In the genomic region with DNA sequence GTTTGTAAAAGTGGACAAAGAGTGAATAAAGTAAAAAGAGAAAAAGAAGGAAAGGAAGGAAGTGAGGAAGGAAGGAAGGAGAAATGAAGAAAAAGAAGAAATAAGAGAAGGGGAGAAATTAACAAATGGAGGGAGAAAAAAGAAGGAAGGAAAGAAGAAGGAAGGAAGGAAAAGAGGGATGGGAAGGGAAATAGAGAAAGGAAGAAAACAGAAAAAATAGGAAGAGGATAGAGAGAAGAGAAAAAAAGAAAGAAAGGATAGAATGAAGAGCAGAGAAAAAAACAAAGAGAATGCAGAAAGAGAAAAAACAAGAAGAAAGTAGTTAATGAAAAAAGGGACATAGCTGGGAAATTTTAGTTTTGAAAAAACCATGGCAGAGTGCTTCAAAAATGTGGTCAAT, we compare ENCODE assay signal across 40 cellular contexts.
"Had no signal": no experiment of that assay in that cellular context is flagged by ENCODE, and none has a peak within 500 bp of the region (broad histone marks: within the 10 kb centered on the region; RNA-seq: fewer than 3 reads in every experiment).

No MANE protein-coding gene starts in this region.

- H3K27me3 Mint-ChIP-seq: activated naive CD4-positive, alpha-beta T cell treated with anti-CD3 and anti-CD28 coated beads, Interleukin-2, amount 10 ng/mL, durations not matched to agents 7 days and 5 days; activated naive CD4-positive, alpha-beta T cell treated with anti-CD3 and anti-CD28 coated beads, Interleukin-2, amount 50 U/mL, for 24 hours; activated naive CD8-positive, alpha-beta T cell; activated naive CD8-positive, alpha-beta T cell treated with anti-CD3 and anti-CD28 coated beads for 36 hours; activated naive CD8-positive, alpha-beta T cell treated with anti-CD3 and anti-CD28 coated beads, Interleukin-2, amount 10 ng/mL, durations not matched to agents 7 days and 5 days; activated naive CD8-positive, alpha-beta T cell treated with anti-CD3 and anti-CD28 coated beads, Interleukin-2, amount 50 U/mL, for 24 hours; activated T-cell treated with anti-CD3 and anti-CD28 coated beads, Interleukin-2, amount 50 U/mL, for 24 hours; activated T-helper 17 cell treated with anti-CD3 and anti-CD28 coated beads, Interleukin-2, amount 50 U/mL, for 72 hours; brain; central memory CD8-positive, alpha-beta T cell had no signal

- H3K36me3 Mint-ChIP-seq: activated naive CD4-positive, alpha-beta T cell treated with anti-CD3 and anti-CD28 coated beads, Interleukin-2, amount 10 ng/mL, durations not matched to agents 7 days and 5 days; activated naive CD4-positive, alpha-beta T cell treated with anti-CD3 and anti-CD28 coated beads, Interleukin-2, amount 50 U/mL, for 24 hours; activated naive CD8-positive, alpha-beta T cell; activated naive CD8-positive, alpha-beta T cell treated with anti-CD3 and anti-CD28 coated beads for 36 hours; activated naive CD8-positive, alpha-beta T cell treated with anti-CD3 and anti-CD28 coated beads, Interleukin-2, amount 10 ng/mL, durations not matched to agents 7 days and 5 days; brain had no signal

- H3K9me3 Mint-ChIP-seq: brain had no signal

- H3K9me3 ChIP-seq: ascending aorta, body of pancreas, breast epithelium had no signal

- H3K4me1 Mint-ChIP-seq: activated naive CD4-positive, alpha-beta T cell treated with anti-CD3 and anti-CD28 coated beads, Interleukin-2, amount 10 ng/mL, durations not matched to agents 7 days and 5 days; activated naive CD4-positive, alpha-beta T cell treated with anti-CD3 and anti-CD28 coated beads, Interleukin-2, amount 50 U/mL, for 24 hours; activated naive CD8-positive, alpha-beta T cell treated with anti-CD3 and anti-CD28 coated beads for 36 hours; activated naive CD8-positive, alpha-beta T cell treated with anti-CD3 and anti-CD28 coated beads, Interleukin-2, amount 10 ng/mL, durations not matched to agents 7 days and 5 days; activated naive CD8-positive, alpha-beta T cell treated with anti-CD3 and anti-CD28 coated beads, Interleukin-2, amount 50 U/mL, for 24 hours; activated T-helper 17 cell treated with anti-CD3 and anti-CD28 coated beads, Interleukin-2, amount 50 U/mL, for 72 hours; brain; central memory CD8-positive, alpha-beta T cell had no signal

- ATAC-seq: activated naive CD4-positive, alpha-beta T cell treated with anti-CD3 and anti-CD28 coated beads, Interleukin-2, amount 50 U/mL, for 72 hours; activated naive CD8-positive, alpha-beta T cell treated with anti-CD3 and anti-CD28 coated beads, Interleukin-2, amount 50 U/mL, for 24 hours; activated T-cell treated with anti-CD3 and anti-CD28 coated beads, Interleukin-2, amount 50 U/mL, for 4 hours; activated T-cell treated with anti-CD3 and anti-CD28 coated beads, Interleukin-2, amount 50 U/mL, for 72 hours; activated T-helper 17 cell treated with anti-CD3 and anti-CD28 coated beads, Interleukin-2, amount 50 U/mL, for 72 hours; body of pancreas had no signal

- DNase-seq: activated effector memory CD4-positive, alpha-beta T cell treated with anti-CD3 and anti-CD28 coated beads, Interleukin-2, amount 50 U/mL, for 16 hours; activated effector memory CD4-positive, alpha-beta T cell treated with Interleukin-2 at 50 U/mL for 16 hours; activated gamma-delta T cell; activated gamma-delta T cell treated with Interleukin-2 at 50 U/mL for 16 hours; activated naive CD4-positive, alpha-beta T cell; activated naive CD4-positive, alpha-beta T cell treated with anti-CD3 and anti-CD28 coated beads for 36 hours; activated naive CD4-positive, alpha-beta T cell treated with anti-CD3 and anti-CD28 coated beads, Interleukin-2, amount 10 ng/mL, durations not matched to agents 7 days and 5 days; activated naive CD4-positive, alpha-beta T cell treated with anti-CD3 and anti-CD28 coated beads, Interleukin-2, amount 50 U/mL, for 16 hours; activated naive CD4-positive, alpha-beta T cell treated with Interleukin-2 at 50 U/mL for 16 hours; activated naive CD8-positive, alpha-beta T cell treated with anti-CD3 and anti-CD28 coated beads for 36 hours; activated naive CD8-positive, alpha-beta T cell treated with anti-CD3 and anti-CD28 coated beads, Interleukin-2, amount 10 ng/mL, durations not matched to agents 7 days and 5 days; activated naive CD8-positive, alpha-beta T cell treated with anti-CD3 and anti-CD28 coated beads, Interleukin-2, amount 50 U/mL, for 24 hours; activated T-cell treated with anti-CD3 and anti-CD28 coated beads, Interleukin-2, amount 50 U/mL, for 1 hour; activated T-cell treated with anti-CD3 and anti-CD28 coated beads, Interleukin-2, amount 50 U/mL, for 24 hours; activated T-cell treated with anti-CD3 and anti-CD28 coated beads, Interleukin-2, amount 50 U/mL, for 4 hours; activated T-cell treated with anti-CD3 and anti-CD28 coated beads, Interleukin-2, amount 50 U/mL, for 48 hours; activated T-cell treated with anti-CD3 and anti-CD28 coated beads, Interleukin-2, amount 50 U/mL, for 72 hours; adrenal gland; amniotic stem cell; amygdala; anterior cingulate cortex; aorta; body of pancreas; brain microvascular endothelial cell; caudate nucleus; central memory CD4-positive, alpha-beta T cell; cerebellar nuclear complex had no signal

- H3K27ac ChIP-seq: adrenal gland, ascending aorta, body of pancreas, brain microvascular endothelial cell, breast epithelium, cardiac muscle cell had no signal

- H3K4me1 ChIP-seq: adrenal gland, ascending aorta, body of pancreas, breast epithelium had no signal

- FAIRE-seq: astrocyte, bronchial epithelial cell had no signal

- H3K4me3 ChIP-seq: adrenal gland, ascending aorta, body of pancreas, breast epithelium, cardiac muscle cell had no signal

- H3K27ac Mint-ChIP-seq: activated naive CD4-positive, alpha-beta T cell treated with anti-CD3 and anti-CD28 coated beads for 36 hours; activated naive CD4-positive, alpha-beta T cell treated with anti-CD3 and anti-CD28 coated beads, Interleukin-2, amount 10 ng/mL, durations not matched to agents 7 days and 5 days; activated naive CD4-positive, alpha-beta T cell treated with anti-CD3 and anti-CD28 coated beads, Interleukin-2, amount 50 U/mL, for 24 hours; activated naive CD4-positive, alpha-beta T cell treated with anti-CD3 and anti-CD28 coated beads, Interleukin-2, amount 50 U/mL, for 72 hours; activated naive CD8-positive, alpha-beta T cell; activated naive CD8-positive, alpha-beta T cell treated with anti-CD3 and anti-CD28 coated beads for 36 hours; activated naive CD8-positive, alpha-beta T cell treated with anti-CD3 and anti-CD28 coated beads, Interleukin-2, amount 10 ng/mL, durations not matched to agents 7 days and 5 days; activated naive CD8-positive, alpha-beta T cell treated with anti-CD3 and anti-CD28 coated beads, Interleukin-2, amount 50 U/mL, for 24 hours; activated T-cell treated with anti-CD3 and anti-CD28 coated beads, Interleukin-2, amount 50 U/mL, for 24 hours; activated T-cell treated with anti-CD3 and anti-CD28 coated beads, Interleukin-2, amount 50 U/mL, for 72 hours; activated T-helper 1 cell treated with anti-CD3 and anti-CD28 coated beads, Interleukin-12 subunit alpha, Interleukin-12 subunit beta, Interleukin-2, Interleukin-4 antibody, amounts not matched to agents 30 ng/mL and 10 ng/mL and 1 ng/mL, durations not matched to agents 14 hours and 24 hours and 36 hours; activated T-helper 17 cell treated with anti-CD3 and anti-CD28 coated beads, Interleukin-2, amount 50 U/mL, for 72 hours; activated T-helper 2 cell treated with anti-CD3 and anti-CD28 coated beads, Interferon-gamma antibody, Interleukin-2, Interleukin-4, amounts not matched to agents 10 μg/mL and 5 μg/mL and 100 μg/mL, durations not matched to agents 14 hours and 24 hours and 36 hours; brain had no signal

- H3K36me3 ChIP-seq: adrenal gland, ascending aorta, brain microvascular endothelial cell, breast epithelium, cardiac muscle cell had no signal

- H3K4me3 Mint-ChIP-seq: activated naive CD4-positive, alpha-beta T cell treated with anti-CD3 and anti-CD28 coated beads for 36 hours; activated naive CD4-positive, alpha-beta T cell treated with anti-CD3 and anti-CD28 coated beads, Interleukin-2, amount 10 ng/mL, durations not matched to agents 7 days and 5 days; activated naive CD4-positive, alpha-beta T cell treated with anti-CD3 and anti-CD28 coated beads, Interleukin-2, amount 50 U/mL, for 24 hours; activated naive CD8-positive, alpha-beta T cell; activated naive CD8-positive, alpha-beta T cell treated with anti-CD3 and anti-CD28 coated beads for 36 hours; activated naive CD8-positive, alpha-beta T cell treated with anti-CD3 and anti-CD28 coated beads, Interleukin-2, amount 10 ng/mL, durations not matched to agents 7 days and 5 days; activated naive CD8-positive, alpha-beta T cell treated with anti-CD3 and anti-CD28 coated beads, Interleukin-2, amount 50 U/mL, for 24 hours; activated T-cell treated with anti-CD3 and anti-CD28 coated beads, Interleukin-2, amount 50 U/mL, for 24 hours; activated T-cell treated with anti-CD3 and anti-CD28 coated beads, Interleukin-2, amount 50 U/mL, for 4 hours; activated T-cell treated with anti-CD3 and anti-CD28 coated beads, Interleukin-2, amount 50 U/mL, for 72 hours; activated T-helper 1 cell treated with anti-CD3 and anti-CD28 coated beads, Interleukin-12 subunit alpha, Interleukin-12 subunit beta, Interleukin-2, Interleukin-4 antibody, amounts not matched to agents 30 ng/mL and 10 ng/mL and 1 ng/mL, durations not matched to agents 14 hours and 24 hours and 36 hours; activated T-helper 17 cell treated with anti-CD3 and anti-CD28 coated beads, Interleukin-2, amount 50 U/mL, for 72 hours; brain; central memory CD8-positive, alpha-beta T cell had no signal

- H3K27me3 ChIP-seq: adrenal gland, ascending aorta, body of pancreas, brain microvascular endothelial cell, breast epithelium, cardiac muscle cell had no signal
